9 cellular contexts compared by ENCODE assay signal in genomic region chr19:11373166-11373884, GRCh38. TPM values are rescaled to one million over a fixed set of nuclear protein-coding genes. Genes with fewer than 3 reads are reported as not detected.
DNase-seq lines count a peak whose midpoint lies in the region; ATAC-seq and TF ChIP-seq lines count a peak whose summit lies in the region.
"Had no signal": no experiment of that assay in that cellular context is flagged by ENCODE, and none has a peak within 500 bp of the region (broad histone marks: within the 10 kb centered on the region; RNA-seq: fewer than 3 reads in every experiment).

No MANE protein-coding gene starts in this region.

- H3K27ac ChIP-seq in OCI-LY3 (ENCODE audit: low read length): no peak overlapping the region

- DNase-seq in C1 segment of cervical spinal cord (lab: John Stamatoyannopoulos, UW) (peak in 9 of 14 donors; percentile 11 to 59 (median 26)), GM20000 (ENCODE audit: low spot score) (no peak)
- no peak for DNase-seq in stimulated activated naive CD4-positive, alpha-beta T cell treated with Interleukin-2 at 50 U/mL for 16 hours (lab: John Stamatoyannopoulos, UW)
- no peak for DNase-seq in activated effector memory CD4-positive, alpha-beta T cell treated with Interleukin-2 at 50 U/mL for 16 hours

- H3K36me3 ChIP-seq in OCI-LY3 (replicated peaks; ENCODE audit: low read depth, low read length): peaks cover 6% of the 10 kb centered on the region
- H3K36me3 ChIP-seq in iPS-15b (ENCODE audit: control insufficient read depth, insufficient read depth, low read length): peaks cover 6% of the 10 kb centered on the region
- H3K36me3 ChIP-seq: adrenal gland had no signal

- H3K4me2 ChIP-seq in OCI-LY3 (ENCODE audit: low read length): peak overlapping the region; percentile 99

- ATAC-seq in GM18517 (IDR thresholded peaks at IDR 0.05; ENCODE audit: unreplicated experiment): no peak

- TF ChIP-seq CTCF in OCI-LY3 (IDR thresholded peaks at IDR 0.05; ENCODE audit: low read depth, low read length) (no peak), GM20000 (IDR thresholded peaks at IDR 0.05; ENCODE audit: extremely low read depth, missing control alignments) (no peak)

- peak overlapping the region; percentile 86 for H3K4me3 ChIP-seq in OCI-LY3 (ENCODE audit: low read length)
- peak overlapping the region; percentile 77 for H3K4me3 ChIP-seq in iPS-15b (ENCODE audit: low read depth, low read length)

- H3K27me3 Mint-ChIP-seq in IgD-negative memory B cell: no peaks in the 10 kb centered on the region

- H3K4me3 Mint-ChIP-seq in IgD-negative memory B cell: peak overlapping the region in 3 of 4 donors; percentile 12 to 71 (median 63)

- H3K9me3 ChIP-seq in OCI-LY3 (ENCODE audit: insufficient read depth, low read length) (no peaks in the 10 kb centered on the region), iPS-15b (ENCODE audit: control insufficient read depth, insufficient read depth, low read length) (no peaks in the 10 kb centered on the region)
- H3K9me3 ChIP-seq: adrenal gland had no signal

- H3K27me3 ChIP-seq in OCI-LY3 (ENCODE audit: low read depth, low read length) (no peaks in the 10 kb centered on the region), iPS-15b (ENCODE audit: control insufficient read depth, insufficient read depth, low read length) (no peaks in the 10 kb centered on the region)
- H3K27me3 ChIP-seq: adrenal gland had no signal

- peak overlapping the region; percentile 89 for H2AFZ ChIP-seq in OCI-LY3 (ENCODE audit: low read depth, low read length)

- peak overlapping the region; percentile 83 for H3K9ac ChIP-seq in OCI-LY3 (ENCODE audit: low read length)
- H3K9ac ChIP-seq in iPS-15b (ENCODE audit: low read depth, low read length): no peak overlapping the region

- H3K4me1 ChIP-seq in OCI-LY3 (ENCODE audit: low read length) (peaks cover 23% of the 10 kb centered on the region), iPS-15b (ENCODE audit: control insufficient read depth, insufficient read depth, low read length) (no peaks in the 10 kb centered on the region)

- H3K4me1 Mint-ChIP-seq in IgD-negative memory B cell: peaks cover 3 to 18% (median 15%) of the 10 kb centered on the region in 3 donors

- peaks cover 14% of the 10 kb centered on the region for H3K36me3 Mint-ChIP-seq in IgD-negative memory B cell

- H3K9me3 Mint-ChIP-seq in IgD-negative memory B cell: peaks cover 0 to 1% (median 0%) of the 10 kb centered on the region in 3 donors

- 0 out of 2 replicates have a peak, but pooled peaks cover 4% of the 10 kb centered on the region for H4K20me1 ChIP-seq in OCI-LY3 (ENCODE audit: insufficient read depth, low read length)

- H3K79me2 ChIP-seq in OCI-LY3 (ENCODE audit: low read length): peaks cover 10% of the 10 kb centered on the region

- H3K27ac Mint-ChIP-seq in IgD-negative memory B cell: no peak overlapping the region

RNA-seq across cellular contexts. Expression of gene SWSAP1, which starts 1.1 kb away (rescaled TPM):
- 6.4 TPM for polyA plus RNA-seq in IgD-negative memory B cell

RNA-seq across cellular contexts. Expression of gene EPOR, which starts 10.8 kb away (rescaled TPM):
- 8.1 TPM for polyA plus RNA-seq in IgD-negative memory B cell

RNA-seq across cellular contexts. Expression of gene PLPPR2, which starts 18.1 kb away (rescaled TPM):
- polyA plus RNA-seq in IgD-negative memory B cell: 1.9 TPM

RNA-seq across cellular contexts. Expression of gene CCDC159, which starts 27.0 kb away (rescaled TPM):
- polyA plus RNA-seq in IgD-negative memory B cell: 24.1 TPM

RNA-seq across cellular contexts. Expression of gene TMEM205, which starts 27.3 kb away (rescaled TPM):
- polyA plus RNA-seq in IgD-negative memory B cell: 101 TPM

Comparison
In these comparisons a context has a peak if more than half of its experiments do, and no peak if none do; other contexts are left out.
1. DNase-seq: peak in C1 segment of cervical spinal cord (9 of 14); none in stimulated activated naive CD4-positive, alpha-beta T cell treated with Interleukin-2 at 50 U/mL for 16 hours (single experiment), activated effector memory CD4-positive, alpha-beta T cell treated with Interleukin-2 at 50 U/mL for 16 hours (single experiment) and GM20000 (single experiment).